In genomic region chr10:21526184-21526951, GRCh38 we compare ENCODE assay signal across 8 cellular contexts. TPM values are rescaled to one million over a fixed set of nuclear protein-coding genes. Genes with fewer than 3 reads are reported as not detected.
DNase-seq lines count a peak whose midpoint lies in the region; ATAC-seq and TF ChIP-seq lines count a peak whose summit lies in the region.

No MANE protein-coding gene starts in this region.

- peaks cover 17% of the 10 kb centered on the region for H3K27me3 Mint-ChIP-seq in GM23338 (ENCODE audit: insufficient read depth, low read depth, poor library complexity)

- peaks cover 8% of the 10 kb centered on the region; the same call in 1 of the 2 replicates for H3F3A ChIP-seq in GM23338 (replicated peaks; ENCODE audit: low read depth)

- H3K4me1 ChIP-seq in ES-I3 (ENCODE audit: insufficient read depth, low read length) (peaks cover 29% of the 10 kb centered on the region), GM23338 (ENCODE audit: insufficient read depth) (peaks cover 53% of the 10 kb centered on the region)

- peak overlapping the region; percentile 99 for H3K27ac Mint-ChIP-seq in GM23338

- H3K27ac ChIP-seq in GM23338 (ENCODE audit: low read depth) (peak overlapping the region; percentile 98), cingulate gyrus (ENCODE audit: low read depth, low read length) (peak overlapping the region; percentile 94)

- H3K4me3 ChIP-seq in GM23338, result peak overlapping the region; percentile 60

- peak overlapping the region; percentile 91 for H3K4me3 Mint-ChIP-seq in GM23338

- peak; percentile 72 for ATAC-seq in GM23338
- ATAC-seq in left colon, result peak; percentile 48
- no peak for ATAC-seq in HG02970 (IDR thresholded peaks at IDR 0.05; ENCODE audit: low FRiP score, unreplicated experiment)

- no peaks in the 10 kb centered on the region for H3K9me2 ChIP-seq in GM23338 (ENCODE audit: insufficient read depth)

- H4K20me1 ChIP-seq in GM23338 (replicated peaks; ENCODE audit: insufficient read depth), result no peaks in the 10 kb centered on the region

- no peaks in the 10 kb centered on the region for H3K9me3 ChIP-seq in ES-I3 (ENCODE audit: control insufficient read depth, insufficient read depth, low read length)

- H2AFZ ChIP-seq in GM23338, result no peak overlapping the region

- peak overlapping the region; percentile 89 for H3K4me2 ChIP-seq in GM23338

- intact Hi-C loops in left colon (cut with DNase I, micrococcal nuclease), result no loop called here

- H3K27me3 ChIP-seq in GM23338 (ENCODE audit: insufficient read depth), result no peaks in the 10 kb centered on the region; the same call in 1 of the 2 replicates

- H3K4me1 Mint-ChIP-seq in GM23338, result peaks cover 52% of the 10 kb centered on the region

- DNase-seq in GM23338 (ENCODE audit: low spot score) (peak; percentile 81), NCI-H1092 treated with DMSO at 0.1 percent for 48 hours (lab: John Stamatoyannopoulos, UW) (peak; percentile 53), left colon (peak; percentile 65 to 72)
- peak; percentile 19 to 45 (median 37) for DNase-seq in activated CD4-positive, CD25-positive, alpha-beta regulatory T cell (lab: John Stamatoyannopoulos, UW)
- DNase-seq in stimulated activated CD4-positive, alpha-beta T cell treated with anti-CD3 and anti-CD28 coated beads, Interleukin-2, amount 100 ng/mL, for 24 hours, result peak; percentile 67 to 70

- H3K36me3 ChIP-seq in ES-I3 (ENCODE audit: insufficient read depth, low read length) (no peaks in the 10 kb centered on the region), GM23338 (ENCODE audit: insufficient read depth) (no peaks in the 10 kb centered on the region)

- TF ChIP-seq CTCF in GM23338 (conservative IDR thresholded peaks at IDR 0.05; ENCODE audit: low read depth in 2 of 2), result no peak

- no peaks in the 10 kb centered on the region; the same call in 2 of the 3 replicates for H3K9me3 Mint-ChIP-seq in GM23338

- H3K36me3 Mint-ChIP-seq in GM23338 (ENCODE audit: low read depth), result no peaks in the 10 kb centered on the region; the same call in 2 of the 3 replicates

- H3K79me2 ChIP-seq in GM23338 (replicated peaks; ENCODE audit: insufficient read depth), result no peaks in the 10 kb centered on the region; the same call in 1 of the 2 replicates

- peak overlapping the region; percentile 91 for H3K9ac ChIP-seq in ES-I3 (ENCODE audit: low read depth, low read length)

TF ChIP-seq in GM23338, 12 proteins besides CTCF, POLR2A, EP300 and RAD21:
- TF ChIP-seq EZH2 (IDR thresholded peaks at IDR 0.05; ENCODE audit: low read depth, unreplicated experiment) (no peak), ETS1 (IDR thresholded peaks at IDR 0.05) (no peak)

RNA-seq across cellular contexts. Expression of gene SKIDA1, which starts 0.9 kb away (rescaled TPM):
- total RNA-seq in GM23338 (2014; rRNA removed; shearing (Covaris generic)), result 2.3 and 3.5 TPM in 2 replicates
- 0.94 and 1.5 TPM in 2 replicates for polyA plus RNA-seq in GM23338 (2016; fragmentation: Nextera tagmentation; extraction: Ambion mirVana)
- total RNA-seq in left colon, result under 1 TPM in 1 of 2 donors, not detected in 1; 0.95 TPM

RNA-seq across cellular contexts. Expression of gene MLLT10, which starts 7.7 kb away (rescaled TPM):
- total RNA-seq in GM23338 (2014; rRNA removed; shearing (Covaris generic)), result 54.1 and 55.4 TPM in 2 replicates
- 26.1 and 28.8 TPM in 2 replicates for polyA plus RNA-seq in GM23338 (2016; fragmentation: Nextera tagmentation; extraction: Ambion mirVana)
- 10 to 100 TPM; 23.8 to 31.5 TPM for total RNA-seq in left colon
